16 cellular contexts compared by ENCODE assay signal in the genomic region with DNA sequence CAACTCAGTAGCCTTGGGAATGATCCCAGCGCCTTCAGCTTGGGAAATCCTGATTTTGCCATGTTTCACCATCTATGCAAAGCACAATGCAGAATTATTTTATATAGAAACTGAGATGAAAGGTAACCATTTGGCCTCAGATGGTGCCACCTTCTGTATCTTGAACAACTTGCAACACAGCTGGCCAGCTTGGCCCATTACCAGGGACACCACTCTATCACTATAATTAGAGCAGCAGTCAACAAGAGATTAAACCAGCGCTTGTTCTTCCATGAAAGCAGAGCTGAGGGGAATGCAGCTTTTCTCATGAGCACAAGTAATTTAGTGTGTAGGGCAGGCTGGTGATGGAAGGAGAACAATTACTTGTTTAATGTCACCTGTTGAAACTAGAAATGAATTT. TPM values are rescaled to one million over a fixed set of nuclear protein-coding genes. Genes with fewer than 3 reads are reported as not detected.
A peak's percentile ranks its signal among the peaks of the same experiment; 100 is the strongest.
DNase-seq lines count a peak whose midpoint lies in the region; ATAC-seq and TF ChIP-seq lines count a peak whose summit lies in the region.
"Had no signal": no experiment of that assay in that cellular context is flagged by ENCODE, and none has a peak within 500 bp of the region (broad histone marks: within the 10 kb centered on the region; RNA-seq: fewer than 3 reads in every experiment).

No MANE protein-coding gene starts in this region.

- H3K9me3 Mint-ChIP-seq in natural killer cell treated with Interleukin-12 subunit alpha and Interleukin-12 subunit beta and Interleukin-15 and Interleukin-18, amount 100 ng/mL, for 72 hours = no peaks in the 10 kb centered on the region
- H3K9me3 Mint-ChIP-seq: memory B cell had no signal

- H3K36me3 ChIP-seq in HEK293 (ENCODE audit: control insufficient read depth in 2 of 2, insufficient read depth in 1 of 2, low read length in 2 of 2) (no peaks in the 10 kb centered on the region), adrenal gland (replicated peaks in 1 of 2) (no peaks in the 10 kb centered on the region)
- H3K36me3 ChIP-seq: upper lobe of right lung had no signal

- TF ChIP-seq CTCF in HEK293 (tag by site-specific recombination; IDR thresholded peaks at IDR 0.05) (no peak), adrenal gland (IDR thresholded peaks at IDR 0.05) (no peak)

- CTCF ChIA-PET in HEK293 (lab: Yijun Ruan, JAX) = interaction anchor here (0.7 to 1.6 kb wide), 4 partner anchors 15 to 1263 kb away, joined by 3 to 7 read pairs (median 5); no protein-coding TSS in a partner anchor

- no peak overlapping the region for H3K27ac Mint-ChIP-seq in natural killer cell treated with Interleukin-12 subunit alpha and Interleukin-12 subunit beta and Interleukin-15 and Interleukin-18, amount 100 ng/mL, for 72 hours
- H3K27ac Mint-ChIP-seq: activated CD8-positive, alpha-beta memory T cell treated with anti-CD3 and anti-CD28 coated beads, Interleukin-2, amount 10 ng/mL, durations not matched to agents 7 days and 5 days; memory B cell had no signal

- H3K4me1 ChIP-seq in HEK293 (ENCODE audit: control insufficient read depth, insufficient read depth, low read length) = no peaks in the 10 kb centered on the region
- no peaks in the 10 kb centered on the region for H3K4me1 ChIP-seq in adrenal gland (replicated peaks in 1 of 2)
- H3K4me1 ChIP-seq: upper lobe of right lung had no signal

- no peaks in the 10 kb centered on the region for H3K36me3 Mint-ChIP-seq in natural killer cell treated with Interleukin-12 subunit alpha and Interleukin-12 subunit beta and Interleukin-15 and Interleukin-18, amount 100 ng/mL, for 72 hours
- H3K36me3 Mint-ChIP-seq: activated CD8-positive, alpha-beta memory T cell treated with anti-CD3 and anti-CD28 coated beads, Interleukin-2, amount 10 ng/mL, durations not matched to agents 7 days and 5 days; memory B cell had no signal

- H3K27ac ChIP-seq in HEK293 (ENCODE audit: extremely low read depth, low read depth, low read length) = no peak overlapping the region
- no peak overlapping the region for H3K27ac ChIP-seq in adrenal gland
- H3K27ac ChIP-seq: upper lobe of right lung had no signal

- H3K27me3 ChIP-seq in adrenal gland = no peaks in the 10 kb centered on the region
- H3K27me3 ChIP-seq: upper lobe of right lung had no signal

- POLR2A ChIA-PET in HEK293 (lab: Yijun Ruan, JAX) = no interaction called here

- H3K27me3 Mint-ChIP-seq in natural killer cell treated with Interleukin-12 subunit alpha and Interleukin-12 subunit beta and Interleukin-15 and Interleukin-18, amount 100 ng/mL, for 72 hours = peaks cover 0 to 15% of the 10 kb centered on the region in 2 donors

- H3K4me3 ChIP-seq in HEK293 (ENCODE audit: low read depth, low read length) = no peak overlapping the region
- no peak overlapping the region for H3K4me3 ChIP-seq in adrenal gland
- H3K4me3 ChIP-seq: upper lobe of right lung had no signal

- intact Hi-C loops in adrenal gland (cut with DNase I) = no loop called here

- 67 to 81% (median 78%) methylated on average over 2 of the region's 2 CpGs for WGBS in adrenal gland, 4 donors

- H3K4me1 Mint-ChIP-seq in natural killer cell treated with Interleukin-12 subunit alpha and Interleukin-12 subunit beta and Interleukin-15 and Interleukin-18, amount 100 ng/mL, for 72 hours (ENCODE audit: low read depth in 2 of 2) = peaks cover 0 to 4% of the 10 kb centered on the region in 2 donors
- H3K4me1 Mint-ChIP-seq: memory B cell had no signal

- no peak for TF ChIP-seq POLR2A in adrenal gland (IDR thresholded peaks at IDR 0.05)

- ATAC-seq in natural killer cell treated with Interleukin-12 subunit alpha and Interleukin-12 subunit beta and Interleukin-15 and Interleukin-18, amount 100 ng/mL, for 72 hours = no peak
- ATAC-seq in HG03378 (IDR thresholded peaks at IDR 0.05; ENCODE audit: unreplicated experiment) = no peak
- ATAC-seq: activated CD8-positive, alpha-beta memory T cell treated with anti-CD3 and anti-CD28 coated beads, Interleukin-2, amount 10 ng/mL, durations not matched to agents 7 days and 5 days; HepG2; upper lobe of right lung had no signal

- DNase-seq in NCI-H1694 (lab: John Stamatoyannopoulos, UW) = peak; percentile 70
- DNase-seq in adrenal gland = peak in 5 of 7 donors; percentile 12 to 66 (median 24)
- DNase-seq in myocyte (ENCODE audit: low read depth) = peak; percentile 74
- no peak for DNase-seq in natural killer cell treated with Interleukin-12 subunit alpha and Interleukin-12 subunit beta and Interleukin-15 and Interleukin-18, amount 100 ng/mL, for 72 hours (ENCODE audit: low spot score)
- no peak for DNase-seq in islet precursor cell
- DNase-seq in 8988T = no peak
- DNase-seq: activated CD4-positive, CD25-positive, alpha-beta regulatory T cell treated with anti-CD3 and anti-CD28 coated beads, Interleukin-2, amount 50 U/mL, for 72 hours; activated CD8-positive, alpha-beta memory T cell treated with anti-CD3 and anti-CD28 coated beads, Interleukin-2, amount 10 ng/mL, durations not matched to agents 7 days and 5 days; activated naive CD4-positive, alpha-beta T cell; NK-92 treated with Interleukin-12 subunit alpha and Interleukin-12 subunit beta, amount 100 ng/mL, for 24 hours; T-helper 2 cell; upper lobe of right lung had no signal

- no peak overlapping the region for H3K4me3 Mint-ChIP-seq in natural killer cell treated with Interleukin-12 subunit alpha and Interleukin-12 subunit beta and Interleukin-15 and Interleukin-18, amount 100 ng/mL, for 72 hours
- H3K4me3 Mint-ChIP-seq: activated CD8-positive, alpha-beta memory T cell treated with anti-CD3 and anti-CD28 coated beads, Interleukin-2, amount 10 ng/mL, durations not matched to agents 7 days and 5 days; memory B cell had no signal

- H3K9me3 ChIP-seq in HEK293 (ENCODE audit: control insufficient read depth, insufficient read depth, low read depth, low read length) (no peaks in the 10 kb centered on the region), adrenal gland (replicated peaks in 1 of 3) (no peaks in the 10 kb centered on the region)
- H3K9me3 ChIP-seq: upper lobe of right lung had no signal

TF ChIP-seq in HEK293, 187 proteins besides CTCF, POLR2A, EP300 and RAD21:
- TF ChIP-seq ZNF221 (tag by site-specific recombination; IDR thresholded peaks at IDR 0.05; ENCODE audit: borderline replicate concordance) (no peak), SCRT2 (tag by site-specific recombination; IDR thresholded peaks at IDR 0.05) (0 out of 2 replicates have a peak, but pooled peaks have one; percentile 20)

RNA-seq across cellular contexts. Expression of gene ZDHHC13, which starts 6.7 kb away (rescaled TPM):
- 10 to 100 TPM in 2 of 8 donors, 1 to 10 TPM in 6; 6.5 to 13.2 (median 7.6) TPM for total RNA-seq in adrenal gland
- polyA plus RNA-seq in adrenal gland = 10 to 100 TPM in 1 of 3 donors, 1 to 10 TPM in 2; 8.9 to 10.9 (median 9.0) TPM
- total RNA-seq in myocyte = 4.1 and 6.2 TPM in 2 replicates
- 3.1 TPM for polyA plus RNA-seq in myocyte (2012)
- total RNA-seq in natural killer cell treated with Interleukin-12 subunit alpha and Interleukin-12 subunit beta and Interleukin-15 and Interleukin-18, amount 100 ng/mL, for 72 hours = 10 to 100 TPM; 22.1 to 22.7 TPM

RNA-seq across cellular contexts. Expression of gene MRGPRX2, which starts 49.8 kb away (rescaled TPM):
- total RNA-seq in adrenal gland = not detected
- not detected for polyA plus RNA-seq in adrenal gland
- not detected in 2 replicates for total RNA-seq in myocyte
- not detected for polyA plus RNA-seq in myocyte (2012)
- not detected for total RNA-seq in natural killer cell treated with Interleukin-12 subunit alpha and Interleukin-12 subunit beta and Interleukin-15 and Interleukin-18, amount 100 ng/mL, for 72 hours
- total RNA-seq: activated CD8-positive, alpha-beta memory T cell treated with anti-CD3 and anti-CD28 coated beads, Interleukin-2, amount 10 ng/mL, durations not matched to agents 7 days and 5 days; HepG2; upper lobe of right lung had no signal
- polyA plus RNA-seq: HepG2 had no signal

Comparison
In these comparisons a context has a peak if more than half of its experiments do, and no peak if none do; other contexts are left out.
1. DNase-seq: peak in NCI-H1694 (single experiment), adrenal gland (5 of 7) and myocyte (single experiment); none in natural killer cell treated with Interleukin-12 subunit alpha and Interleukin-12 subunit beta and Interleukin-15 and Interleukin-18, amount 100 ng/mL, for 72 hours (single experiment), islet precursor cell (single experiment) and 8988T (single experiment).